Comparison of ENCODE assay signal across 1 cellular context in the genomic region with DNA sequence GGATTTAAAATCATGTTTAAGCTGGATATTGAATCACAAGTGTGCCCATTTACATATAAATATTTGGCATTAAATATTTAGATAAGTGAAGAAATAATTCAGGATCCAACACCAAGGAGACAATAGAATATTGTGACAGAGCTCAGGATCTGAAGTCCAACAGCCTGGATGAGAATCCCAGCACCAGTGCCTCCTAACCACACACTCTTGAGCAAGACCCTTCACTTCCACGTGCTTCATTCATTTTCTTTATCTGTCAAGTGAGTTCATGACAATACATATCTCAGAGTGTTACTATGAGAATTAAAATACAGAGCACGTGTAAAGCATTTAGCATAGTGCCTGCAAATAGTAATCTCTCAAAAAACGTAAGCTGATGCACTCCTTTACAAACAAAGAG.
TF ChIP-seq lines count a peak whose summit lies in the region.

No MANE protein-coding gene starts in this region.

TF ChIP-seq in GM12878, 131 proteins besides CTCF, POLR2A, EP300 and RAD21 (continued from another document):
- TF ChIP-seq BCL3 (IDR thresholded peaks at IDR 0.05; ENCODE audit: borderline replicate concordance, insufficient read depth, low read depth, low read length, poor library complexity, severe bottlenecking) (no peak), USF2 (IDR thresholded peaks at IDR 0.05; ENCODE audit: borderline replicate concordance, low read depth, low read length) (no peak), TBL1XR1 (IDR thresholded peaks at IDR 0.05; ENCODE audit: low read depth, low read length) (no peak), BMI1 (IDR thresholded peaks at IDR 0.05; ENCODE audit: borderline replicate concordance) (no peak), ESRRA (IDR thresholded peaks at IDR 0.05; ENCODE audit: low read length) (no peak), NRF1 (conservative IDR thresholded peaks at IDR 0.05; ENCODE audit: low read depth, low read length) (no peak), TAF1 (IDR thresholded peaks at IDR 0.05; ENCODE audit: borderline replicate concordance, low read depth, low read length) (no peak), SMARCA5 (IDR thresholded peaks at IDR 0.05) (no peak), STAT3 (IDR thresholded peaks at IDR 0.05; ENCODE audit: low read depth, low read length) (no peak), USF1 (IDR thresholded peaks at IDR 0.05; ENCODE audit: borderline replicate concordance, extremely low read length, insufficient read depth, low read depth, low read length) (no peak), SREBF2 (IDR thresholded peaks at IDR 0.05; ENCODE audit: low read length) (no peak), RELB (IDR thresholded peaks at IDR 0.05; ENCODE audit: low read depth) (no peak), EGR1 (IDR thresholded peaks at IDR 0.05; ENCODE audit: borderline replicate concordance in 1 of 2, low read depth in 2 of 2, low read length in 2 of 2) (no peak)
- TF ChIP-seq, protein P1, sequence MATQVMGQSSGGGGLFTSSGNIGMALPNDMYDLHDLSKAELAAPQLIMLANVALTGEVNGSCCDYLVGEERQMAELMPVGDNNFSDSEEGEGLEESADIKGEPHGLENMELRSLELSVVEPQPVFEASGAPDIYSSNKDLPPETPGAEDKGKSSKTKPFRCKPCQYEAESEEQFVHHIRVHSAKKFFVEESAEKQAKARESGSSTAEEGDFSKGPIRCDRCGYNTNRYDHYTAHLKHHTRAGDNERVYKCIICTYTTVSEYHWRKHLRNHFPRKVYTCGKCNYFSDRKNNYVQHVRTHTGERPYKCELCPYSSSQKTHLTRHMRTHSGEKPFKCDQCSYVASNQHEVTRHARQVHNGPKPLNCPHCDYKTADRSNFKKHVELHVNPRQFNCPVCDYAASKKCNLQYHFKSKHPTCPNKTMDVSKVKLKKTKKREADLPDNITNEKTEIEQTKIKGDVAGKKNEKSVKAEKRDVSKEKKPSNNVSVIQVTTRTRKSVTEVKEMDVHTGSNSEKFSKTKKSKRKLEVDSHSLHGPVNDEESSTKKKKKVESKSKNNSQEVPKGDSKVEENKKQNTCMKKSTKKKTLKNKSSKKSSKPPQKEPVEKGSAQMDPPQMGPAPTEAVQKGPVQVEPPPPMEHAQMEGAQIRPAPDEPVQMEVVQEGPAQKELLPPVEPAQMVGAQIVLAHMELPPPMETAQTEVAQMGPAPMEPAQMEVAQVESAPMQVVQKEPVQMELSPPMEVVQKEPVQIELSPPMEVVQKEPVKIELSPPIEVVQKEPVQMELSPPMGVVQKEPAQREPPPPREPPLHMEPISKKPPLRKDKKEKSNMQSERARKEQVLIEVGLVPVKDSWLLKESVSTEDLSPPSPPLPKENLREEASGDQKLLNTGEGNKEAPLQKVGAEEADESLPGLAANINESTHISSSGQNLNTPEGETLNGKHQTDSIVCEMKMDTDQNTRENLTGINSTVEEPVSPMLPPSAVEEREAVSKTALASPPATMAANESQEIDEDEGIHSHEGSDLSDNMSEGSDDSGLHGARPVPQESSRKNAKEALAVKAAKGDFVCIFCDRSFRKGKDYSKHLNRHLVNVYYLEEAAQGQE (IDR thresholded peaks at IDR 0.05; ENCODE audit: low read depth, low read length): no peak
